ENCODE assay signal across 2 cellular contexts in the genomic region with DNA sequence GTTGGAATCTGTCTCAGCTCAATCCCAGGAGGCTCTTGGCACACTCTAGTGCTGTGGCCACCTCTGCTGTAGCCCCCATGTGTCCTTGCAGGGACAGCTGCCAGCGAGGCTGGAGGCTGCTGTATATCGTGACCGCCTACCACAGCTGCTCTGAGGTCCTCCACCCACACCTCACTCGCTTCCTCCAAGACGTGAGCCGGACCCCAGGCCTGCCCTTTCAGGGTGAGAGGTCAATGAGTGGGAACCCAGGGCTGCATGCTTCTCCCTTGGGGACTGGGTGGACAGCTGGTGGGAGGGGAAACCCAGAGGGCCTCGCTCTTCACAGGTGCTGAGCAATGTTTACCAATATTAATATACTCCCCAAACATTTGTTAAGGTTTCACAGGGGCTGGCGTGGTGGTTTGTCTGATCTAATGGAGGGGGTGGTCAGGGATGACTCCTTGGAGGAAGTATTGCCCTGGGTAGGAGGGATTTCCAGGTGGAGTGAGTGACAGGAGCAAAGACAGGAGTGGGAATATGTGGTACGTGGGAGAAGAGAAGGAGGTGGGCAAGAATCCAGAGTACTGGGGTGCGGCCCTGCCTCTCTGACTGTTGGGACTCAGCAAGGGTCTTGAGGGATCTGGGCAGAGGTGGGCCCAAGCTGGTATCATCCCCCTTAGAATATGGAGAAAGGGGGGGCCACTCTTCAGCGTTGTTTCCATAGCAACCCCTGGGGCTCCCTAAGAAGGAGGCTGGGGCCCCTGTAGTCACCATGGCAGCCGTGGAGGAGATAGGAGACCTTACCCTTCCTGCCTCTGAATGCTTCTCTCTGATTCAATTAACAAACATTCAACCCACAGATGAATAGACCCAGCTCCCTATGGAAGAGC.
TF ChIP-seq lines count a peak whose summit lies in the region.

No MANE protein-coding gene starts in this region.

TF ChIP-seq in H1, 55 proteins besides CTCF, POLR2A, EP300 and RAD21 (continues in another document):
- TF ChIP-seq HDAC2 (IDR thresholded peaks at IDR 0.05; ENCODE audit: borderline replicate concordance in 1 of 2, low read depth in 2 of 2, low read length in 2 of 2) (no peak), CREB1 (IDR thresholded peaks at IDR 0.05) (no peak), HDAC6 (IDR thresholded peaks at IDR 0.05; ENCODE audit: low read depth, low read length) (no peak), CEBPB (IDR thresholded peaks at IDR 0.05; ENCODE audit: low read depth, low read length) (no peak), CBX8 (IDR thresholded peaks at IDR 0.05; ENCODE audit: borderline replicate concordance, low read depth, low read length) (no peak), SP1 (IDR thresholded peaks at IDR 0.05; ENCODE audit: low read depth, low read length) (no peak), BRCA1 (IDR thresholded peaks at IDR 0.05; ENCODE audit: low read depth, low read length) (no peak)
- TF ChIP-seq, protein P1, sequence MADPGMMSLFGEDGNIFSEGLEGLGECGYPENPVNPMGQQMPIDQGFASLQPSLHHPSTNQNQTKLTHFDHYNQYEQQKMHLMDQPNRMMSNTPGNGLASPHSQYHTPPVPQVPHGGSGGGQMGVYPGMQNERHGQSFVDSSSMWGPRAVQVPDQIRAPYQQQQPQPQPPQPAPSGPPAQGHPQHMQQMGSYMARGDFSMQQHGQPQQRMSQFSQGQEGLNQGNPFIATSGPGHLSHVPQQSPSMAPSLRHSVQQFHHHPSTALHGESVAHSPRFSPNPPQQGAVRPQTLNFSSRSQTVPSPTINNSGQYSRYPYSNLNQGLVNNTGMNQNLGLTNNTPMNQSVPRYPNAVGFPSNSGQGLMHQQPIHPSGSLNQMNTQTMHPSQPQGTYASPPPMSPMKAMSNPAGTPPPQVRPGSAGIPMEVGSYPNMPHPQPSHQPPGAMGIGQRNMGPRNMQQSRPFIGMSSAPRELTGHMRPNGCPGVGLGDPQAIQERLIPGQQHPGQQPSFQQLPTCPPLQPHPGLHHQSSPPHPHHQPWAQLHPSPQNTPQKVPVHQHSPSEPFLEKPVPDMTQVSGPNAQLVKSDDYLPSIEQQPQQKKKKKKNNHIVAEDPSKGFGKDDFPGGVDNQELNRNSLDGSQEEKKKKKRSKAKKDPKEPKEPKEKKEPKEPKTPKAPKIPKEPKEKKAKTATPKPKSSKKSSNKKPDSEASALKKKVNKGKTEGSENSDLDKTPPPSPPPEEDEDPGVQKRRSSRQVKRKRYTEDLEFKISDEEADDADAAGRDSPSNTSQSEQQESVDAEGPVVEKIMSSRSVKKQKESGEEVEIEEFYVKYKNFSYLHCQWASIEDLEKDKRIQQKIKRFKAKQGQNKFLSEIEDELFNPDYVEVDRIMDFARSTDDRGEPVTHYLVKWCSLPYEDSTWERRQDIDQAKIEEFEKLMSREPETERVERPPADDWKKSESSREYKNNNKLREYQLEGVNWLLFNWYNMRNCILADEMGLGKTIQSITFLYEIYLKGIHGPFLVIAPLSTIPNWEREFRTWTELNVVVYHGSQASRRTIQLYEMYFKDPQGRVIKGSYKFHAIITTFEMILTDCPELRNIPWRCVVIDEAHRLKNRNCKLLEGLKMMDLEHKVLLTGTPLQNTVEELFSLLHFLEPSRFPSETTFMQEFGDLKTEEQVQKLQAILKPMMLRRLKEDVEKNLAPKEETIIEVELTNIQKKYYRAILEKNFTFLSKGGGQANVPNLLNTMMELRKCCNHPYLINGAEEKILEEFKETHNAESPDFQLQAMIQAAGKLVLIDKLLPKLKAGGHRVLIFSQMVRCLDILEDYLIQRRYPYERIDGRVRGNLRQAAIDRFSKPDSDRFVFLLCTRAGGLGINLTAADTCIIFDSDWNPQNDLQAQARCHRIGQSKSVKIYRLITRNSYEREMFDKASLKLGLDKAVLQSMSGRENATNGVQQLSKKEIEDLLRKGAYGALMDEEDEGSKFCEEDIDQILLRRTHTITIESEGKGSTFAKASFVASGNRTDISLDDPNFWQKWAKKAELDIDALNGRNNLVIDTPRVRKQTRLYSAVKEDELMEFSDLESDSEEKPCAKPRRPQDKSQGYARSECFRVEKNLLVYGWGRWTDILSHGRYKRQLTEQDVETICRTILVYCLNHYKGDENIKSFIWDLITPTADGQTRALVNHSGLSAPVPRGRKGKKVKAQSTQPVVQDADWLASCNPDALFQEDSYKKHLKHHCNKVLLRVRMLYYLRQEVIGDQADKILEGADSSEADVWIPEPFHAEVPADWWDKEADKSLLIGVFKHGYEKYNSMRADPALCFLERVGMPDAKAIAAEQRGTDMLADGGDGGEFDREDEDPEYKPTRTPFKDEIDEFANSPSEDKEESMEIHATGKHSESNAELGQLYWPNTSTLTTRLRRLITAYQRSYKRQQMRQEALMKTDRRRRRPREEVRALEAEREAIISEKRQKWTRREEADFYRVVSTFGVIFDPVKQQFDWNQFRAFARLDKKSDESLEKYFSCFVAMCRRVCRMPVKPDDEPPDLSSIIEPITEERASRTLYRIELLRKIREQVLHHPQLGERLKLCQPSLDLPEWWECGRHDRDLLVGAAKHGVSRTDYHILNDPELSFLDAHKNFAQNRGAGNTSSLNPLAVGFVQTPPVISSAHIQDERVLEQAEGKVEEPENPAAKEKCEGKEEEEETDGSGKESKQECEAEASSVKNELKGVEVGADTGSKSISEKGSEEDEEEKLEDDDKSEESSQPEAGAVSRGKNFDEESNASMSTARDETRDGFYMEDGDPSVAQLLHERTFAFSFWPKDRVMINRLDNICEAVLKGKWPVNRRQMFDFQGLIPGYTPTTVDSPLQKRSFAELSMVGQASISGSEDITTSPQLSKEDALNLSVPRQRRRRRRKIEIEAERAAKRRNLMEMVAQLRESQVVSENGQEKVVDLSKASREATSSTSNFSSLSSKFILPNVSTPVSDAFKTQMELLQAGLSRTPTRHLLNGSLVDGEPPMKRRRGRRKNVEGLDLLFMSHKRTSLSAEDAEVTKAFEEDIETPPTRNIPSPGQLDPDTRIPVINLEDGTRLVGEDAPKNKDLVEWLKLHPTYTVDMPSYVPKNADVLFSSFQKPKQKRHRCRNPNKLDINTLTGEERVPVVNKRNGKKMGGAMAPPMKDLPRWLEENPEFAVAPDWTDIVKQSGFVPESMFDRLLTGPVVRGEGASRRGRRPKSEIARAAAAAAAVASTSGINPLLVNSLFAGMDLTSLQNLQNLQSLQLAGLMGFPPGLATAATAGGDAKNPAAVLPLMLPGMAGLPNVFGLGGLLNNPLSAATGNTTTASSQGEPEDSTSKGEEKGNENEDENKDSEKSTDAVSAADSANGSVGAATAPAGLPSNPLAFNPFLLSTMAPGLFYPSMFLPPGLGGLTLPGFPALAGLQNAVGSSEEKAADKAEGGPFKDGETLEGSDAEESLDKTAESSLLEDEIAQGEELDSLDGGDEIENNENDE (IDR thresholded peaks at IDR 0.05; ENCODE audit: insufficient replicate concordance, low read length), result no peak
- TF ChIP-seq, protein P2, sequence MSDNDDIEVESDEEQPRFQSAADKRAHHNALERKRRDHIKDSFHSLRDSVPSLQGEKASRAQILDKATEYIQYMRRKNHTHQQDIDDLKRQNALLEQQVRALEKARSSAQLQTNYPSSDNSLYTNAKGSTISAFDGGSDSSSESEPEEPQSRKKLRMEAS (IDR thresholded peaks at IDR 0.05), result no peak
- TF ChIP-seq, protein P3, sequence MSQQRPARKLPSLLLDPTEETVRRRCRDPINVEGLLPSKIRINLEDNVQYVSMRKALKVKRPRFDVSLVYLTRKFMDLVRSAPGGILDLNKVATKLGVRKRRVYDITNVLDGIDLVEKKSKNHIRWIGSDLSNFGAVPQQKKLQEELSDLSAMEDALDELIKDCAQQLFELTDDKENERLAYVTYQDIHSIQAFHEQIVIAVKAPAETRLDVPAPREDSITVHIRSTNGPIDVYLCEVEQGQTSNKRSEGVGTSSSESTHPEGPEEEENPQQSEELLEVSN (IDR thresholded peaks at IDR 0.05), result no peak

TF ChIP-seq in GM23338, 12 proteins besides CTCF, POLR2A, EP300 and RAD21:
- TF ChIP-seq, protein P4, sequence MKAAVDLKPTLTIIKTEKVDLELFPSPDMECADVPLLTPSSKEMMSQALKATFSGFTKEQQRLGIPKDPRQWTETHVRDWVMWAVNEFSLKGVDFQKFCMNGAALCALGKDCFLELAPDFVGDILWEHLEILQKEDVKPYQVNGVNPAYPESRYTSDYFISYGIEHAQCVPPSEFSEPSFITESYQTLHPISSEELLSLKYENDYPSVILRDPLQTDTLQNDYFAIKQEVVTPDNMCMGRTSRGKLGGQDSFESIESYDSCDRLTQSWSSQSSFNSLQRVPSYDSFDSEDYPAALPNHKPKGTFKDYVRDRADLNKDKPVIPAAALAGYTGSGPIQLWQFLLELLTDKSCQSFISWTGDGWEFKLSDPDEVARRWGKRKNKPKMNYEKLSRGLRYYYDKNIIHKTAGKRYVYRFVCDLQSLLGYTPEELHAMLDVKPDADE (IDR thresholded peaks at IDR 0.05), result no peak
